24 cellular contexts compared by ENCODE assay signal in the genomic region with DNA sequence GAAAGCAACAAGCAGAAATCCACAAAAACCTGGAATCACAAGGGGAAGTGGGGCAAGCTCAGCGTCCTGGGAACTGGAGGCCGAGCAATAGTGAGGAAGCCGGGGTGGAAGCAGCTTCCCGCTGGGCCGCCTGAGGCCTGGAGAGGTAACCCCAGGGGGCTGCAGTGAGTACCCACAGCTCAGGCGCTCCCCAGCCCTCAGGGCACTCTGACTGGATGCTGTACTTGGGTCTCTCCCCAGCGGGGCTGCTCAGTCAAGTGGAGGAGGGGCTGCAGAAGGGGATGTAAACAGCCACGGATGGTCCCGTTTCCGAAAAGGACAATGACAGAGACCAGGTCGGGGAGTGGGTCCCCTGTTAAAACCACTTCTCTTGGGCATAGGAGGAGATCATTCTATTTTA.
"Had no signal": no experiment of that assay in that cellular context is flagged by ENCODE, and none has a peak within 500 bp of the region (broad histone marks: within the 10 kb centered on the region; RNA-seq: fewer than 3 reads in every experiment).

No MANE protein-coding gene starts in this region.

- H3K4me1 ChIP-seq: adrenal gland, breast epithelium, colonic mucosa, thyroid gland had no signal

- H3K27me3 ChIP-seq: adrenal gland, breast epithelium, colonic mucosa, thyroid gland had no signal

- H3K27me3 Mint-ChIP-seq: activated CD4-positive, alpha-beta T cell treated with anti-CD3 and anti-CD28 coated beads for 36 hours; activated naive CD8-positive, alpha-beta T cell had no signal

- DNase-seq: activated B cell treated with CpG ODN at 0.5 μM for 24 hours; activated CD4-positive, alpha-beta T cell treated with anti-CD3 and anti-CD28 coated beads for 36 hours; activated CD4-positive, alpha-beta T cell treated with anti-CD3 and anti-CD28 coated beads, Interleukin-2, amount 50 U/mL, for 4 hours; activated CD8-positive, alpha-beta memory T cell treated with anti-CD3 and anti-CD28 coated beads for 24 hours; activated CD8-positive, alpha-beta memory T cell treated with anti-CD3 and anti-CD28 coated beads, Interleukin-2, amount 50 U/mL, for 4 hours; activated naive CD4-positive, alpha-beta T cell; activated T-cell treated with anti-CD3 and anti-CD28 coated beads, Interleukin-2, amount 50 U/mL, for 24 hours; adrenal gland; colonic mucosa; dorsolateral prefrontal cortex; effector memory CD8-positive, alpha-beta T cell; hippocampal formation; left ventricle myocardium superior; midbrain; nucleus accumbens; stimulated activated CD4-positive, alpha-beta T cell treated with anti-CD3 and anti-CD28 coated beads, Interleukin-4, amount 100 ng/mL, for 4 hours; stimulated activated naive CD8-positive, alpha-beta T cell treated with anti-CD3 and anti-CD28 coated beads, Interleukin-15, Interleukin-2, amounts not matched to agents 100 U/mL and 50 U/mL, for 24 hours; T-helper 1 cell; thyroid gland had no signal

- H3K4me3 Mint-ChIP-seq: activated B cell treated with CpG ODN at 0.5 μM for 24 hours; activated CD4-positive, alpha-beta T cell treated with anti-CD3 and anti-CD28 coated beads for 36 hours; activated naive CD8-positive, alpha-beta T cell; activated T-cell treated with anti-CD3 and anti-CD28 coated beads, Interleukin-2, amount 50 U/mL, for 24 hours; activated T-helper 17 cell treated with anti-CD3 and anti-CD28 coated beads, Interleukin-2, amount 50 U/mL, for 72 hours; effector memory CD8-positive, alpha-beta T cell; natural killer cell treated with Interleukin-12 subunit alpha and Interleukin-12 subunit beta and Interleukin-15 and Interleukin-18, amount 100 ng/mL, for 72 hours had no signal

- H3K4me1 Mint-ChIP-seq: activated B cell treated with CpG ODN at 0.5 μM for 24 hours; activated CD4-positive, alpha-beta T cell treated with anti-CD3 and anti-CD28 coated beads for 36 hours; activated T-helper 17 cell treated with anti-CD3 and anti-CD28 coated beads, Interleukin-2, amount 50 U/mL, for 72 hours had no signal

- H3K9me3 ChIP-seq: adrenal gland, breast epithelium, colonic mucosa, thyroid gland had no signal

- H3K27ac Mint-ChIP-seq: activated B cell treated with CpG ODN at 0.5 μM for 24 hours; activated CD4-positive, alpha-beta T cell treated with anti-CD3 and anti-CD28 coated beads for 36 hours; activated naive CD8-positive, alpha-beta T cell; activated T-cell treated with anti-CD3 and anti-CD28 coated beads, Interleukin-2, amount 50 U/mL, for 24 hours; activated T-helper 17 cell treated with anti-CD3 and anti-CD28 coated beads, Interleukin-2, amount 50 U/mL, for 72 hours; effector memory CD8-positive, alpha-beta T cell; natural killer cell treated with Interleukin-12 subunit alpha and Interleukin-12 subunit beta and Interleukin-15 and Interleukin-18, amount 100 ng/mL, for 72 hours had no signal

- H3K36me3 ChIP-seq: adrenal gland, breast epithelium, colonic mucosa, thyroid gland had no signal

- H3K9me3 Mint-ChIP-seq: activated B cell treated with CpG ODN at 0.5 μM for 24 hours; activated T-cell treated with anti-CD3 and anti-CD28 coated beads, Interleukin-2, amount 50 U/mL, for 24 hours; activated T-helper 17 cell treated with anti-CD3 and anti-CD28 coated beads, Interleukin-2, amount 50 U/mL, for 72 hours; effector memory CD8-positive, alpha-beta T cell; natural killer cell treated with Interleukin-12 subunit alpha and Interleukin-12 subunit beta and Interleukin-15 and Interleukin-18, amount 100 ng/mL, for 72 hours had no signal

- H3K27ac ChIP-seq: adrenal gland, breast epithelium, colonic mucosa, dorsolateral prefrontal cortex, parathyroid adenoma, thyroid gland had no signal

- H3K36me3 Mint-ChIP-seq: activated naive CD8-positive, alpha-beta T cell; natural killer cell treated with Interleukin-12 subunit alpha and Interleukin-12 subunit beta and Interleukin-15 and Interleukin-18, amount 100 ng/mL, for 72 hours had no signal

- H3K4me3 ChIP-seq: adrenal gland, breast epithelium, colonic mucosa, dorsolateral prefrontal cortex, thyroid gland had no signal
